In genomic region chr7:44881066-44881600, GRCh38 we compare ENCODE assay signal across 10 cellular contexts. TPM values are rescaled to one million over a fixed set of nuclear protein-coding genes. Genes with fewer than 3 reads are reported as not detected.
DNase-seq lines count a peak whose midpoint lies in the region; ATAC-seq and TF ChIP-seq lines count a peak whose summit lies in the region.
"Had no signal": no experiment of that assay in that cellular context is flagged by ENCODE, and none has a peak within 500 bp of the region (broad histone marks: within the 10 kb centered on the region; RNA-seq: fewer than 3 reads in every experiment).

No MANE protein-coding gene starts in this region.

- DNase-seq in GM12865 (ENCODE audit: low read depth), result no peak
- DNase-seq in SJSA1 (ENCODE audit: low read depth in 1 of 2, low spot score in 2 of 2), result no peak
- DNase-seq in esophagus muscularis mucosa (ENCODE audit: extremely low spot score), result no peak
- peak; percentile 60 for DNase-seq in pulmonary artery endothelial cell (ENCODE audit: low read depth, low spot score)
- DNase-seq in NCI-H446 treated with DMSO at 0.1 percent for 48 hours (lab: John Stamatoyannopoulos, UW), result no peak
- DNase-seq: amygdala, Peyer's patch had no signal

- H3K27me3 ChIP-seq in SJSA1 (replicated peaks) (no peaks in the 10 kb centered on the region; the same call in 1 of the 2 replicates), esophagus muscularis mucosa (no peaks in the 10 kb centered on the region)
- H3K27me3 ChIP-seq: Peyer's patch had no signal

- no peak for TF ChIP-seq EP300 in esophagus muscularis mucosa (IDR thresholded peaks at IDR 0.05)

- peaks cover 89% of the 10 kb centered on the region for H3K36me3 ChIP-seq in SJSA1
- H3K36me3 ChIP-seq in esophagus muscularis mucosa, result no peaks in the 10 kb centered on the region
- H3K36me3 ChIP-seq: Peyer's patch had no signal

- intact Hi-C loops in esophagus muscularis mucosa (cut with DNase I), result no loop called here

- H3K27ac ChIP-seq in SJSA1 (peak overlapping the region; percentile 40), esophagus muscularis mucosa (replicated peaks in 1 of 4) (peak overlapping the region in 2 of 4 donors; percentile 13 to 100)
- H3K27ac ChIP-seq: Peyer's patch had no signal

- TF ChIP-seq POLR2A in esophagus muscularis mucosa (IDR thresholded peaks at IDR 0.05; ENCODE audit: low read depth), result no peak

- peak overlapping the region; percentile 65 for H3K4me3 ChIP-seq in GM12865 (ENCODE audit: low read depth, low read length)
- peak overlapping the region; percentile 97 for H3K4me3 ChIP-seq in SJSA1
- H3K4me3 ChIP-seq in esophagus muscularis mucosa, result peak overlapping the region; percentile 77 to 95 (median 92)

- H3K9me3 ChIP-seq in SJSA1 (replicated peaks) (peaks cover 5% of the 10 kb centered on the region; the same call in 1 of the 2 replicates), esophagus muscularis mucosa (no peaks in the 10 kb centered on the region)
- H3K9me3 ChIP-seq: Peyer's patch had no signal

- peaks cover 41% of the 10 kb centered on the region for H3K4me1 ChIP-seq in SJSA1 (replicated peaks)
- H3K4me1 ChIP-seq in esophagus muscularis mucosa, result peaks cover 57 to 78% (median 73%) of the 10 kb centered on the region in 4 donors

- TF ChIP-seq CTCF in GM12865 (IDR thresholded peaks at IDR 0.05; ENCODE audit: insufficient read depth, low read depth, low read length, missing control alignments) (no peak), esophagus muscularis mucosa (IDR thresholded peaks at IDR 0.05) (no peak)

- 5% methylated on average over 1 of the region's 1 CpG for WGBS in esophagus muscularis mucosa

- ATAC-seq in GM18861 (IDR thresholded peaks at IDR 0.05; ENCODE audit: unreplicated experiment) (no peak), GM19351 (IDR thresholded peaks at IDR 0.05; ENCODE audit: unreplicated experiment) (no peak), GM21717 (IDR thresholded peaks at IDR 0.05; ENCODE audit: unreplicated experiment) (no peak)

RNA-seq across cellular contexts. Expression of gene PURB, which starts 4.2 kb away (rescaled TPM):
- total RNA-seq in SJSA1 (2014; rRNA removed; shearing (Covaris generic)), result 10.4 and 23.0 TPM in 2 replicates
- 10 to 100 TPM; 40.9 to 50.2 (median 46.3) TPM for total RNA-seq in esophagus muscularis mucosa
- 19.8 and 22.6 TPM in 2 replicates for total RNA-seq in pulmonary artery endothelial cell

RNA-seq across cellular contexts. Expression of gene H2AZ2, which starts 33.2 kb away (rescaled TPM):
- total RNA-seq in SJSA1 (2014; rRNA removed; shearing (Covaris generic)), result 436 and 536 TPM in 2 replicates
- 100 to 1,000 TPM; 175 to 227 (median 203) TPM for total RNA-seq in esophagus muscularis mucosa
- total RNA-seq in pulmonary artery endothelial cell, result 234 and 260 TPM in 2 replicates
